ENCODE assay signal across 12 cellular contexts in genomic region chr16:67339453-67339852, GRCh38. TPM values are rescaled to one million over a fixed set of nuclear protein-coding genes. Genes with fewer than 3 reads are reported as not detected.
DNase-seq lines count a peak whose midpoint lies in the region; ATAC-seq, FAIRE-seq and TF ChIP-seq lines count a peak whose summit lies in the region.
"Had no signal": no experiment of that assay in that cellular context is flagged by ENCODE, and none has a peak within 500 bp of the region (broad histone marks: within the 10 kb centered on the region; RNA-seq: fewer than 3 reads in every experiment).

No MANE protein-coding gene starts in this region.

- H3K79me2 ChIP-seq in GM12878 (ENCODE audit: control insufficient read depth, insufficient read depth, low read length) (no peaks in the 10 kb centered on the region), osteoblast (ENCODE audit: insufficient read depth, low read length) (no peaks in the 10 kb centered on the region)

- ATAC-seq in GM12878 (peak; percentile 75), HG02759 (IDR thresholded peaks at IDR 0.05; ENCODE audit: unreplicated experiment) (no peak)

- H2AFZ ChIP-seq in GM12878 (ENCODE audit: control insufficient read depth, low read depth, low read length) (no peak overlapping the region), osteoblast (ENCODE audit: low read length) (no peak overlapping the region)

- H3K36me3 ChIP-seq in GM12878 (ENCODE audit: control insufficient read depth in 2 of 2, insufficient read depth in 2 of 2, low read length in 1 of 2) = no peaks in the 10 kb centered on the region
- no peaks in the 10 kb centered on the region for H3K36me3 ChIP-seq in osteoblast (ENCODE audit: insufficient read depth, low read length)
- H3K36me3 ChIP-seq: upper lobe of left lung had no signal

- FAIRE-seq in GM12878 (lab: Jason Lieb, UNC) = no peak

- SMC1A ChIA-PET in GM12878 (lab: Charles Lee; ENCODE audit: uncharacterized antibody, unreplicated experiment) = interaction anchor here (0.7 to 3.6 kb wide), 22 partner anchors 8 to 155 kb away, joined by 3 to 39 read pairs (median 3); partner anchors contain the start of genes FHOD1, KCTD19, LRRC36 and PLEKHG4

- CTCF ChIA-PET in GM12878 (lab: Yijun Ruan, JAX) = interaction anchor here (0.6 to 3.5 kb wide), 28 partner anchors 10 to 361 kb away, joined by 3 to 78 read pairs (median 4); partner anchors contain the start of genes KCTD19, LRRC36, PLEKHG4 and SLC9A5

- RAD21 ChIA-PET in GM12878 (lab: Charles Lee; ENCODE audit: unreplicated experiment) = interaction anchor here (0.5 to 3.6 kb wide), 15 partner anchors 18 to 363 kb away, joined by 3 to 73 read pairs (median 4); partner anchors contain the start of genes FHOD1 and TMEM208

- TF ChIP-seq EP300 in GM12878 (IDR thresholded peaks at IDR 0.05; ENCODE audit: borderline replicate concordance in 1 of 2, control insufficient read depth in 1 of 2, low read depth in 2 of 2, low read length in 2 of 2) = no peak

- in situ Hi-C loops in GM12878 (cut with MboI) = no loop called here

- peak; percentile 68 for TF ChIP-seq RAD21 in GM12878 (IDR thresholded peaks at IDR 0.05; ENCODE audit: insufficient read depth, low read depth, low read length)

- WGBS in GM12878 (ENCODE audit: insufficient coverage, insufficient replicate concordance, low lambda C conversion rate, missing lambda C conversion rate) = 6% methylated on average over 2 of the region's 2 CpGs

- no peak for TF ChIP-seq POLR2A in GM12878 (IDR thresholded peaks at IDR 0.05; ENCODE audit: low read depth, low read length)

- no TSS peak for BruUV-seq in GM12878 (replicated peaks; lab: Mats Ljungman, UMichigan)

- peak; percentile 23 to 51 (median 25); a peak in 4 of 6 replicates for TF ChIP-seq CTCF in GM12878 (IDR thresholded peaks at IDR 0.05 in 2 of 3, conservative IDR thresholded peaks at IDR 0.05 in 1 of 3; ENCODE audit: control insufficient read depth in 2 of 3, extremely low read depth in 1 of 3, insufficient read depth in 1 of 3, low read depth in 3 of 3, low read length in 3 of 3)
- TF ChIP-seq CTCF in osteoblast (IDR thresholded peaks at IDR 0.05; ENCODE audit: extremely low read depth, low read depth, low read length) = peak; percentile 36

- H3K4me3 ChIP-seq in GM12878 = no peak overlapping the region
- H3K4me3 ChIP-seq in osteoblast (ENCODE audit: insufficient read depth, low read length) = no peak overlapping the region
- H3K4me3 ChIP-seq: upper lobe of left lung had no signal

- H3K9ac ChIP-seq in GM12878 (ENCODE audit: control insufficient read depth, insufficient read depth, low read length) = no peak overlapping the region

- H4K20me1 ChIP-seq in GM12878 (ENCODE audit: control insufficient read depth, insufficient read depth) (no peaks in the 10 kb centered on the region), osteoblast (ENCODE audit: insufficient read depth, low read length) (no peaks in the 10 kb centered on the region)

- intact Hi-C loops in GM12878 (cut with micrococcal nuclease; ENCODE audit: unreplicated experiment) = loop anchor here (1.0 to 2.0 kb wide), 2 partner anchors 61 to 79 kb away; no protein-coding TSS in a partner anchor

- H3K4me1 ChIP-seq in GM12878 (ENCODE audit: control insufficient read depth, insufficient read depth, low read length) (no peaks in the 10 kb centered on the region), osteoblast (ENCODE audit: insufficient read depth, low read length) (no peaks in the 10 kb centered on the region)
- H3K4me1 ChIP-seq: upper lobe of left lung had no signal

- DNase-seq in NCI-H1694 treated with DMSO at 0.1 percent for 48 hours (lab: John Stamatoyannopoulos, UW) = peak; percentile 1
- DNase-seq in NCI-H1694 (lab: John Stamatoyannopoulos, UW) = no peak
- peak; percentile 6 for DNase-seq in LHCN-M2 (ENCODE audit: low read depth)
- DNase-seq in GM12878 (ENCODE audit: low read depth, low spot score) = no peak
- no peak for DNase-seq in osteoblast (ENCODE audit: insufficient read length, low spot score, missing footprints)
- DNase-seq in COLO668 (lab: John Stamatoyannopoulos, UW; ENCODE audit: unreplicated experiment) = no peak
- no peak for DNase-seq in iPS-NIHi7 (ENCODE audit: extremely low spot score)
- DNase-seq: aorta, head of caudate nucleus, SHP77, upper lobe of left lung had no signal

- H3K4me2 ChIP-seq in GM12878 (ENCODE audit: control insufficient read depth, insufficient read depth) = no peak overlapping the region
- H3K4me2 ChIP-seq in osteoblast (ENCODE audit: insufficient read depth, low read length) = no peak overlapping the region

- POLR2A ChIA-PET in GM12878 (lab: Charles Lee) = no interaction called here

- H3K27me3 ChIP-seq in GM12878 (replicated peaks in 1 of 2; ENCODE audit: control insufficient read depth in 2 of 2, insufficient read depth in 2 of 2, low read length in 1 of 2) = no peaks in the 10 kb centered on the region
- no peaks in the 10 kb centered on the region for H3K27me3 ChIP-seq in osteoblast (ENCODE audit: insufficient read depth, low read length)
- H3K27me3 ChIP-seq: upper lobe of left lung had no signal

- no peaks in the 10 kb centered on the region; the same call in 1 of the 3 replicates for H3K9me3 ChIP-seq in GM12878 (replicated peaks; ENCODE audit: control insufficient read depth, insufficient read depth, low read length)
- no peaks in the 10 kb centered on the region for H3K9me3 ChIP-seq in osteoblast (ENCODE audit: low read depth, low read length)

- H3K27ac ChIP-seq in GM12878 (ENCODE audit: control insufficient read depth, insufficient read depth) (no peak overlapping the region), osteoblast (ENCODE audit: low read depth, low read length) (no peak overlapping the region)
- H3K27ac ChIP-seq: upper lobe of left lung had no signal

TF ChIP-seq in GM12878, 131 proteins besides CTCF, POLR2A, EP300 and RAD21 (continues in another document):
- TF ChIP-seq RBBP5 (conservative IDR thresholded peaks at IDR 0.05) (no peak), CHD1 (IDR thresholded peaks at IDR 0.05; ENCODE audit: low read depth, low read length) (no peak)

RNA-seq across cellular contexts. Expression of gene LRRC36, which starts 12.8 kb away (rescaled TPM):
- not detected in 2 replicates for total RNA-seq in LHCN-M2 (2014; rRNA removed)
- not detected for polyA plus RNA-seq in LHCN-M2 (2012)
- total RNA-seq in GM12878 (2013; cell fraction: nucleolus; rRNA removed) = 0.90 and 1.2 TPM in 2 replicates
- total RNA-seq in GM12878 (2014; rRNA removed) = 0.45 and 0.71 TPM in 2 replicates
- 0.92 and 2.0 TPM in 2 replicates for total RNA-seq in GM12878 (2014; rRNA removed; fragmentation: Illumina TruSeq; extraction: Trizol)
- total RNA-seq in GM12878 (2021) = 0.66 and 1.9 TPM in 2 replicates
- polyA plus RNA-seq in GM12878 (2011; ENCODE audit: low read depth) = not detected
- polyA plus RNA-seq in GM12878 (2011; rRNA removed) = 0.40 and 0.64 TPM in 2 replicates
- 0.36 and 0.40 TPM in 2 replicates for polyA plus RNA-seq in GM12878 (2011; cell fraction: cytosol; rRNA removed)
- polyA plus RNA-seq in GM12878 (2011; cell fraction: nucleus; rRNA removed) = 0.36 and 0.54 TPM in 2 replicates
- polyA plus RNA-seq in GM12878 (2012) = 0.11 and 0.38 TPM in 2 replicates
- polyA plus RNA-seq in GM12878 (2014; fragmentation: Illumina TruSeq; extraction: Trizol) = 0.75 and 1.3 TPM in 2 replicates
- polyA plus RNA-seq in GM12878 (2014; fragmentation: Nextera tagmentation; extraction: Ambion mirVana) = under 1 TPM; 0.69 to 0.79 TPM
- polyA plus RNA-seq in GM12878 (2014; rRNA removed) = 1.2 and 2.2 TPM in 2 replicates
- polyA plus RNA-seq in GM12878 (2016; fragmentation: Nextera tagmentation; extraction: Ambion mirVana) = under 1 TPM in 1 of 2 experiments, not detected in 1; 0.55 TPM
- polyA minus RNA-seq in GM12878 (2011; rRNA and poly(A)+ RNA removed) = 0.15 and 0.29 TPM in 2 replicates
- not detected in 2 replicates for polyA minus RNA-seq in GM12878 (2011; cell fraction: cytosol; rRNA and poly(A)+ RNA removed)
- 0.36 TPM in 1 of 2 replicates, not detected in the other for polyA minus RNA-seq in GM12878 (2011; cell fraction: nucleus; rRNA and poly(A)+ RNA removed)
- total RNA-seq in osteoblast = not detected in 2 replicates
- polyA plus RNA-seq: aorta had no signal

RNA-seq across cellular contexts. Expression of gene KCTD19, which starts 12.9 kb away (rescaled TPM):
- total RNA-seq in LHCN-M2 (2014; rRNA removed) (not detected in 2 replicates), GM12878 (2014; rRNA removed) (5.2 and 5.5 TPM in 2 replicates), GM12878 (2014; rRNA removed; fragmentation: Illumina TruSeq; extraction: Trizol) (4.0 and 4.1 TPM in 2 replicates), GM12878 (2021) (4.9 and 5.2 TPM in 2 replicates), osteoblast (not detected in 2 replicates)
- not detected for polyA plus RNA-seq in LHCN-M2 (2012)
- total RNA-seq in GM12878 (2013; cell fraction: nucleolus; rRNA removed) = 3.5 and 5.3 TPM in 2 replicates
- 0.46 TPM for polyA plus RNA-seq in GM12878 (2011; ENCODE audit: low read depth)
- polyA plus RNA-seq in GM12878 (2011; rRNA removed) (1.2 and 2.0 TPM in 2 replicates), GM12878 (2014; fragmentation: Illumina TruSeq; extraction: Trizol) (6.3 and 7.7 TPM in 2 replicates), GM12878 (2014; fragmentation: Nextera tagmentation; extraction: Ambion mirVana) (1 to 10 TPM; 1.6 to 2.5 TPM), GM12878 (2014; rRNA removed) (8.0 and 8.9 TPM in 2 replicates), GM12878 (2016; fragmentation: Nextera tagmentation; extraction: Ambion mirVana) (1 to 10 TPM; 3.0 to 3.8 TPM)
- 1.0 and 1.6 TPM in 2 replicates for polyA plus RNA-seq in GM12878 (2011; cell fraction: cytosol; rRNA removed)
- polyA plus RNA-seq in GM12878 (2011; cell fraction: nucleus; rRNA removed) = 4.3 and 6.2 TPM in 2 replicates
- 0.79 and 0.95 TPM in 2 replicates for polyA plus RNA-seq in GM12878 (2012)
- polyA minus RNA-seq in GM12878 (2011; rRNA and poly(A)+ RNA removed) = 0.93 and 2.1 TPM in 2 replicates
- polyA minus RNA-seq in GM12878 (2011; cell fraction: cytosol; rRNA and poly(A)+ RNA removed) = not detected in 2 replicates
- polyA minus RNA-seq in GM12878 (2011; cell fraction: nucleus; rRNA and poly(A)+ RNA removed) = 0.97 and 2.4 TPM in 2 replicates
- polyA plus RNA-seq: aorta had no signal

RNA-seq across cellular contexts. Expression of gene TPPP3, which starts 53.8 kb away (rescaled TPM):
- total RNA-seq in LHCN-M2 (2014; rRNA removed) (11.9 and 17.6 TPM in 2 replicates), GM12878 (2014; rRNA removed) (not detected in 2 replicates), GM12878 (2014; rRNA removed; fragmentation: Illumina TruSeq; extraction: Trizol) (not detected in 2 replicates), GM12878 (2021) (not detected in 2 replicates), osteoblast (0.59 and 0.72 TPM in 2 replicates)
- polyA plus RNA-seq in LHCN-M2 (2012) = 14.9 TPM
- not detected in 2 replicates for total RNA-seq in GM12878 (2013; cell fraction: nucleolus; rRNA removed)
- not detected for polyA plus RNA-seq in GM12878 (2011; ENCODE audit: low read depth)
- polyA plus RNA-seq in GM12878 (2011; rRNA removed) (not detected in 2 replicates), GM12878 (2014; fragmentation: Illumina TruSeq; extraction: Trizol) (not detected in 2 replicates), GM12878 (2014; fragmentation: Nextera tagmentation; extraction: Ambion mirVana) (not detected), GM12878 (2014; rRNA removed) (not detected in 2 replicates), GM12878 (2016; fragmentation: Nextera tagmentation; extraction: Ambion mirVana) (under 1 TPM in 1 of 2 experiments, not detected in 1; 0.14 TPM)
- 0.07 TPM in 1 of 2 replicates, not detected in the other for polyA plus RNA-seq in GM12878 (2011; cell fraction: cytosol; rRNA removed)
- polyA plus RNA-seq in GM12878 (2011; cell fraction: nucleus; rRNA removed) = 0.07 TPM in 1 of 2 replicates, not detected in the other
- polyA plus RNA-seq in GM12878 (2012) = not detected in 2 replicates
- polyA minus RNA-seq in GM12878 (2011; rRNA and poly(A)+ RNA removed) = not detected in 2 replicates
- not detected in 2 replicates for polyA minus RNA-seq in GM12878 (2011; cell fraction: cytosol; rRNA and poly(A)+ RNA removed)
- polyA minus RNA-seq in GM12878 (2011; cell fraction: nucleus; rRNA and poly(A)+ RNA removed) = not detected in 2 replicates

Comparison
In these comparisons a context has a peak if more than half of its experiments do, and no peak if none do; other contexts are left out.
1. DNase-seq: peak in NCI-H1694 treated with DMSO at 0.1 percent for 48 hours (single experiment) and LHCN-M2 (single experiment); none in NCI-H1694 (single experiment), GM12878 (single experiment), osteoblast (single experiment), COLO668 (single experiment) and iPS-NIHi7 (single experiment).